22 cellular contexts compared by ENCODE assay signal in genomic region chr12:93846936-93847516, GRCh38.
DNase-seq lines count a peak whose midpoint lies in the region; ATAC-seq and TF ChIP-seq lines count a peak whose summit lies in the region.
"Had no signal": no experiment of that assay in that cellular context is flagged by ENCODE, and none has a peak within 500 bp of the region (broad histone marks: within the 10 kb centered on the region; RNA-seq: fewer than 3 reads in every experiment).

No MANE protein-coding gene starts in this region.

- H3K4me1 Mint-ChIP-seq in activated CD4-positive, alpha-beta T cell treated with anti-CD3 and anti-CD28 coated beads, Interleukin-2, amount 10 ng/mL, durations not matched to agents 7 days and 5 days = peaks cover 53% of the 10 kb centered on the region
- H3K4me1 Mint-ChIP-seq in activated B cell treated with CpG ODN at 0.5 μM for 24 hours = peaks cover 24% of the 10 kb centered on the region
- H3K4me1 Mint-ChIP-seq in stimulated activated naive B cell treated with anti-CD40 and anti-IgM and Interleukin-4, amounts not matched to agents 10 μg/mL and 1 μg/mL and 100 μg/mL, for 72 hours = peaks cover 24 to 38% of the 10 kb centered on the region in 2 donors

- no peaks in the 10 kb centered on the region for H3K36me3 ChIP-seq in MG63

- ATAC-seq in GM18870 (IDR thresholded peaks at IDR 0.05; ENCODE audit: unreplicated experiment) = peak; percentile 7
- no peak for ATAC-seq in activated B cell treated with CpG ODN at 0.5 μM for 24 hours (ENCODE audit: low read depth)
- peak in 1 of 2 donors; percentile 7 for ATAC-seq in stimulated activated naive B cell treated with anti-CD40 and anti-IgM and Interleukin-4, amounts not matched to agents 10 μg/mL and 1 μg/mL and 100 μg/mL, for 72 hours (replicated peaks)
- ATAC-seq: A549, foreskin keratinocyte had no signal

- H3K27me3 Mint-ChIP-seq in activated CD4-positive, alpha-beta T cell treated with anti-CD3 and anti-CD28 coated beads, Interleukin-2, amount 10 ng/mL, durations not matched to agents 7 days and 5 days = no peaks in the 10 kb centered on the region
- H3K27me3 Mint-ChIP-seq in activated B cell treated with CpG ODN at 0.5 μM for 24 hours = no peaks in the 10 kb centered on the region
- no peaks in the 10 kb centered on the region for H3K27me3 Mint-ChIP-seq in stimulated activated naive B cell treated with anti-CD40 and anti-IgM and Interleukin-4, amounts not matched to agents 10 μg/mL and 1 μg/mL and 100 μg/mL, for 72 hours

- no peak overlapping the region for H3K4me3 ChIP-seq in MG63
- H3K4me3 ChIP-seq: A549, hepatocyte had no signal

- no peak for DNase-seq in activated CD4-positive, alpha-beta T cell treated with anti-CD3 and anti-CD28 coated beads, Interleukin-2, amount 10 ng/mL, durations not matched to agents 7 days and 5 days
- no peak for DNase-seq in activated CD4-positive, alpha-beta T cell treated with anti-CD3 and anti-CD28 coated beads for 48 hours
- DNase-seq in activated B cell treated with CpG ODN at 0.5 μM for 24 hours (no peak), MG63 (no peak), NCI-H187 treated with DMSO at 0.1 percent for 48 hours (lab: John Stamatoyannopoulos, UW) (no peak), GM03348 (ENCODE audit: low spot score) (no peak)
- DNase-seq in stimulated activated naive B cell treated with anti-CD40 and anti-IgM and Interleukin-4, amounts not matched to agents 10 μg/mL and 1 μg/mL and 100 μg/mL, for 72 hours = no peak
- DNase-seq: activated naive CD4-positive, alpha-beta T cell treated with Interleukin-2 at 50 U/mL for 16 hours; C1 segment of cervical spinal cord; foreskin keratinocyte; H7; NCI-H1048; NCI-H2081 treated with DMSO at 0.1 percent for 48 hours; NCI-H446 treated with DMSO at 0.1 percent for 48 hours; NK-92 treated with Interleukin-12 subunit alpha and Interleukin-12 subunit beta, amount 100 ng/mL, for 24 hours; SK-N-SH; small intestine; stimulated activated CD4-positive, alpha-beta T cell treated with anti-CD3 and anti-CD28 coated beads, Interleukin-4, amount 100 ng/mL, for 1 hour; T-helper 9 cell had no signal

- CTCF ChIA-PET in activated CD4-positive, alpha-beta T cell treated with anti-CD3 and anti-CD28 coated beads, Interleukin-2, amount 10 ng/mL, durations not matched to agents 7 days and 5 days (lab: Charles Lee) = no interaction called here
- CTCF ChIA-PET in activated B cell treated with CpG ODN at 0.5 μM for 24 hours (lab: Charles Lee) = no interaction called here

- H3K27ac Mint-ChIP-seq in activated CD4-positive, alpha-beta T cell treated with anti-CD3 and anti-CD28 coated beads, Interleukin-2, amount 10 ng/mL, durations not matched to agents 7 days and 5 days = peak overlapping the region; percentile 38
- H3K27ac Mint-ChIP-seq in activated B cell treated with CpG ODN at 0.5 μM for 24 hours = no peak overlapping the region
- peak overlapping the region; percentile 93 for H3K27ac Mint-ChIP-seq in stimulated activated naive B cell treated with anti-CD40 and anti-IgM and Interleukin-4, amounts not matched to agents 10 μg/mL and 1 μg/mL and 100 μg/mL, for 72 hours

- no peak overlapping the region for H3K4me3 Mint-ChIP-seq in activated CD4-positive, alpha-beta T cell treated with anti-CD3 and anti-CD28 coated beads, Interleukin-2, amount 10 ng/mL, durations not matched to agents 7 days and 5 days
- H3K4me3 Mint-ChIP-seq in activated B cell treated with CpG ODN at 0.5 μM for 24 hours = peak overlapping the region; percentile 32
- peak overlapping the region in 1 of 2 donors; percentile 56 for H3K4me3 Mint-ChIP-seq in stimulated activated naive B cell treated with anti-CD40 and anti-IgM and Interleukin-4, amounts not matched to agents 10 μg/mL and 1 μg/mL and 100 μg/mL, for 72 hours

- H3K27me3 ChIP-seq in MG63 = no peaks in the 10 kb centered on the region
- H3K27me3 ChIP-seq: foreskin keratinocyte, hepatocyte had no signal

- peaks cover 9% of the 10 kb centered on the region for H3K9me3 Mint-ChIP-seq in activated CD4-positive, alpha-beta T cell treated with anti-CD3 and anti-CD28 coated beads, Interleukin-2, amount 10 ng/mL, durations not matched to agents 7 days and 5 days
- H3K9me3 Mint-ChIP-seq in activated B cell treated with CpG ODN at 0.5 μM for 24 hours = peaks cover 6% of the 10 kb centered on the region
- peaks cover 5 to 6% of the 10 kb centered on the region in 2 donors for H3K9me3 Mint-ChIP-seq in stimulated activated naive B cell treated with anti-CD40 and anti-IgM and Interleukin-4, amounts not matched to agents 10 μg/mL and 1 μg/mL and 100 μg/mL, for 72 hours

- POLR2A ChIA-PET in activated CD4-positive, alpha-beta T cell treated with anti-CD3 and anti-CD28 coated beads, Interleukin-2, amount 10 ng/mL, durations not matched to agents 7 days and 5 days (lab: Charles Lee) = no interaction called here
- POLR2A ChIA-PET in activated B cell treated with CpG ODN at 0.5 μM for 24 hours (lab: Charles Lee) = interaction anchor here (1.0 kb wide), 1 partner anchor 380 kb away, joined by 4 read pairs; the partner anchor contains the start of gene MRPL42

- peaks cover 16% of the 10 kb centered on the region for H3K36me3 Mint-ChIP-seq in activated CD4-positive, alpha-beta T cell treated with anti-CD3 and anti-CD28 coated beads, Interleukin-2, amount 10 ng/mL, durations not matched to agents 7 days and 5 days (ENCODE audit: low read depth)
- H3K36me3 Mint-ChIP-seq in activated B cell treated with CpG ODN at 0.5 μM for 24 hours (ENCODE audit: low read depth) = peaks cover 7% of the 10 kb centered on the region
- H3K36me3 Mint-ChIP-seq in stimulated activated naive B cell treated with anti-CD40 and anti-IgM and Interleukin-4, amounts not matched to agents 10 μg/mL and 1 μg/mL and 100 μg/mL, for 72 hours = peaks cover 2 to 23% of the 10 kb centered on the region in 2 donors

- intact Hi-C loops in activated B cell treated with CpG ODN at 0.5 μM for 24 hours (cut with micrococcal nuclease) = loop anchor here (5.0 kb wide), 1 partner anchor 170 kb away; the partner anchor contains the start of gene CRADD

- no peak for TF ChIP-seq CTCF in activated B cell treated with CpG ODN at 0.5 μM for 24 hours (IDR thresholded peaks at IDR 0.05)

- no peaks in the 10 kb centered on the region for H3K9me3 ChIP-seq in MG63
- H3K9me3 ChIP-seq: A549, SK-N-SH had no signal
